Comparison of ENCODE assay signal across 8 cellular contexts in genomic region chr17:29294580-29294900, GRCh38. TPM values are rescaled to one million over a fixed set of nuclear protein-coding genes. Genes with fewer than 3 reads are reported as not detected.
DNase-seq lines count a peak whose midpoint lies in the region; ATAC-seq and TF ChIP-seq lines count a peak whose summit lies in the region.
"Had no signal": no experiment of that assay in that cellular context is flagged by ENCODE, and none has a peak within 500 bp of the region (broad histone marks: within the 10 kb centered on the region; RNA-seq: fewer than 3 reads in every experiment).

No MANE protein-coding gene starts in this region.

- DNase-seq in right cardiac atrium (no peak), spleen (no peak), dermis blood vessel endothelial cell (no peak), posterior cingulate gyrus (no peak), NCI-H226 (no peak)

- H3K27ac ChIP-seq in HEK293 (ENCODE audit: extremely low read depth, low read depth, low read length) (peak overlapping the region; percentile 99), right cardiac atrium (ENCODE audit: low read length) (no peak overlapping the region), spleen (peak overlapping the region; percentile 95 to 100 (median 99))

- H3K27me3 ChIP-seq in right cardiac atrium (ENCODE audit: control insufficient read depth, insufficient read depth) (no peaks in the 10 kb centered on the region), spleen (replicated peaks in 1 of 7) (no peaks in the 10 kb centered on the region)

- WGBS in right cardiac atrium, result under 1% methylated on average over 2 of the region's 2 CpGs
- WGBS in spleen, 5 donors, result 0 to 1% (median 0%) methylated on average over 2 of the region's 2 CpGs

- CTCF ChIA-PET in HEK293 (lab: Yijun Ruan, JAX), result interaction anchor here (0.7 to 1.0 kb wide), 4 partner anchors 129 to 810 kb away, joined by 3 to 4 read pairs (median 4); no protein-coding TSS in a partner anchor

- H3K4me3 ChIP-seq in HEK293 (ENCODE audit: low read depth, low read length), result peak overlapping the region; percentile 62
- H3K4me3 ChIP-seq in WI38 (ENCODE audit: low read depth, low read length), result peak overlapping the region; percentile 99
- H3K4me3 ChIP-seq in right cardiac atrium (ENCODE audit: low read length), result peak overlapping the region; percentile 64
- peak overlapping the region; percentile 11 to 99 (median 96) for H3K4me3 ChIP-seq in spleen

- TF ChIP-seq POLR2A in spleen (IDR thresholded peaks at IDR 0.05), result no peak

- intact Hi-C loops in right cardiac atrium (cut with DNase I), result loop anchor here in 1 of 4 donors (5.0 to 10.0 kb wide), 2 partner anchors 152 to 340 kb away; partner anchors contain the start of gene PHF12
- intact Hi-C loops in spleen (cut with DNase I; ENCODE audit: low total_unique reads), result loop anchor here (10.0 kb wide), 1 partner anchor 150 kb away; no protein-coding TSS in a partner anchor
- intact Hi-C loops in posterior cingulate gyrus (cut with DNase I), result loop anchor here (5.0 kb wide), 1 partner anchor 98 kb away; the partner anchor contains the start of gene TAOK1

- POLR2A ChIA-PET in HEK293 (lab: Yijun Ruan, JAX), result interaction anchor here (0.6 to 3.3 kb wide), 51 partner anchors 9 to 636 kb away, joined by 3 to 33 read pairs (median 5); partner anchors contain the start of genes ANKRD13B, MYO18A, PHF12 and RPL23A

- ATAC-seq in right cardiac atrium, result no peak

- H3K36me3 ChIP-seq in HEK293 (ENCODE audit: control insufficient read depth in 2 of 2, insufficient read depth in 1 of 2, low read length in 2 of 2), result peaks cover 12 to 15% of the 10 kb centered on the region in 2 experiments
- peaks cover 0 to 12% (median 8%) of the 10 kb centered on the region in 6 donors for H3K36me3 ChIP-seq in spleen

- 0 out of 2 replicates have a peak, but pooled peaks have one; percentile 7 for TF ChIP-seq CTCF in HEK293 (tag by site-specific recombination; IDR thresholded peaks at IDR 0.05)
- no peak for TF ChIP-seq CTCF in WI38 (IDR thresholded peaks at IDR 0.05; ENCODE audit: low read depth, low read length)
- TF ChIP-seq CTCF in spleen (IDR thresholded peaks at IDR 0.05 in 8 of 11, conservative IDR thresholded peaks at IDR 0.05 in 3 of 11), result no peak

- H3K9me3 ChIP-seq in HEK293 (ENCODE audit: control insufficient read depth, insufficient read depth, low read depth, low read length), result no peaks in the 10 kb centered on the region
- no peaks in the 10 kb centered on the region for H3K9me3 ChIP-seq in right cardiac atrium (ENCODE audit: control insufficient read depth, low read length)
- no peaks in the 10 kb centered on the region for H3K9me3 ChIP-seq in spleen

- H3K4me1 ChIP-seq in HEK293 (ENCODE audit: control insufficient read depth, insufficient read depth, low read length) (peaks cover 11% of the 10 kb centered on the region), right cardiac atrium (ENCODE audit: control insufficient read depth, insufficient read depth, low read length) (no peaks in the 10 kb centered on the region), spleen (peaks cover 31 to 43% (median 36%) of the 10 kb centered on the region in 6 donors)

TF ChIP-seq in HEK293, 187 proteins besides CTCF, POLR2A, EP300 and RAD21:
- TF ChIP-seq ZNF280C (tag by site-specific recombination; IDR thresholded peaks at IDR 0.05) (no peak), ZNF274 (IDR thresholded peaks at IDR 0.05; ENCODE audit: low read length) (no peak), ZNF274 (tag by site-specific recombination; IDR thresholded peaks at IDR 0.05; ENCODE audit: borderline replicate concordance) (no peak), ZNF560 (tag by site-specific recombination; IDR thresholded peaks at IDR 0.05; ENCODE audit: borderline replicate concordance) (no peak), ZNF571 (tag by site-specific recombination; IDR thresholded peaks at IDR 0.05) (no peak), ZSCAN30 (tag by site-specific recombination; IDR thresholded peaks at IDR 0.05) (no peak), ZNF394 (tag by site-specific recombination; IDR thresholded peaks at IDR 0.05; ENCODE audit: borderline replicate concordance) (no peak), ZNF704 (tag by site-specific recombination; IDR thresholded peaks at IDR 0.05) (no peak), YY2 (tag by site-specific recombination; IDR thresholded peaks at IDR 0.05) (no peak), ZNF19 (tag by site-specific recombination; IDR thresholded peaks at IDR 0.05; ENCODE audit: low read depth) (no peak), HOXD13 (CRISPR knock-in tag; IDR thresholded peaks at IDR 0.05; ENCODE audit: borderline replicate concordance) (no peak), ZNF362 (tag by site-specific recombination; IDR thresholded peaks at IDR 0.05) (no peak), BCL11B (tag by site-specific recombination; IDR thresholded peaks at IDR 0.05; ENCODE audit: low read depth) (no peak), ZNF221 (tag by site-specific recombination; IDR thresholded peaks at IDR 0.05; ENCODE audit: borderline replicate concordance) (no peak), ZNF114 (tag by site-specific recombination; IDR thresholded peaks at IDR 0.05) (no peak), ZNF155 (tag by site-specific recombination; IDR thresholded peaks at IDR 0.05) (no peak), ZNF670 (tag by site-specific recombination; IDR thresholded peaks at IDR 0.05; ENCODE audit: low read depth) (no peak), ZIC2 (tag by site-specific recombination; IDR thresholded peaks at IDR 0.05) (no peak)
TF ChIP-seq in HEK293: peak in this region for 0.

RNA-seq across cellular contexts. Expression of gene NUFIP2, which starts 0.6 kb away (rescaled TPM):
- 10 to 100 TPM; 30.9 to 44.7 (median 41.4) TPM for total RNA-seq in right cardiac atrium
- polyA plus RNA-seq in right cardiac atrium, result 9.7 TPM
- total RNA-seq in spleen, result 10 to 100 TPM; 50.9 to 68.4 (median 58.6) TPM
- 10 to 100 TPM in 1 of 3 donors, 1 to 10 TPM in 2; 8.7 to 11.1 (median 8.8) TPM for polyA plus RNA-seq in spleen
- total RNA-seq in dermis blood vessel endothelial cell, result 38.5 and 43.7 TPM in 2 replicates

RNA-seq across cellular contexts. Expression of gene CRYBA1, which starts 47.9 kb away (rescaled TPM):
- total RNA-seq in right cardiac atrium (not detected), spleen (not detected), dermis blood vessel endothelial cell (not detected in 2 replicates)
- polyA plus RNA-seq in right cardiac atrium (not detected), spleen (not detected)
- total RNA-seq: myocyte had no signal
